ENCODE assay signal across 38 cellular contexts in genomic region chr7:138083859-138084258, GRCh38. TPM values are rescaled to one million over a fixed set of nuclear protein-coding genes. Genes with fewer than 3 reads are reported as not detected.
"Had no signal": no experiment of that assay in that cellular context is flagged by ENCODE, and none has a peak within 500 bp of the region (broad histone marks: within the 10 kb centered on the region; RNA-seq: fewer than 3 reads in every experiment).

No MANE protein-coding gene starts in this region.

- H3K9ac ChIP-seq: KMS-11 had no signal

- H3K4me2 ChIP-seq: KMS-11 had no signal

- H3K27ac ChIP-seq: KMS-11 had no signal

- H3K4me3 ChIP-seq: MG63 had no signal

- H3K9me3 ChIP-seq: MG63 had no signal

- H3K36me3 ChIP-seq: MG63 had no signal

- DNase-seq: Karpas-422, Kasumi-1, MG63, MM.1S, MV-4-11, NCI-H1048, NCI-H1092, NCI-H1092 treated with DMSO at 0.1 percent for 48 hours, NCI-H1105, NCI-H1105 treated with DMSO at 0.1 percent for 48 hours, NCI-H1417, NCI-H1417 treated with DMSO at 0.1 percent for 48 hours, NCI-H1436, NCI-H1436 treated with DMSO at 0.1 percent for 48 hours, NCI-H146, NCI-H1694, NCI-H1694 treated with DMSO at 0.1 percent for 48 hours, NCI-H187, NCI-H187 treated with DMSO at 0.1 percent for 48 hours, NCI-H1930, NCI-H2029, NCI-H2029 treated with DMSO at 0.1 percent for 48 hours, NCI-H2081, NCI-H2081 treated with DMSO at 0.1 percent for 48 hours, NCI-H2107, NCI-H2171, NCI-H2171 treated with DMSO at 0.1 percent for 48 hours, NCI-H2227 treated with DMSO at 0.1 percent for 48 hours, NCI-H226, NCI-H345, NCI-H446, NCI-H446 treated with DMSO at 0.1 percent for 48 hours, NCI-H510A had no signal

- H3K27me3 ChIP-seq: MG63 had no signal

RNA-seq across cellular contexts. Expression of gene AKR1D1, which starts 7.6 kb away (rescaled TPM):
- total RNA-seq: LHCN-M2, M059J, MCF 10A, NCI-H460 had no signal
